In the genomic region with DNA sequence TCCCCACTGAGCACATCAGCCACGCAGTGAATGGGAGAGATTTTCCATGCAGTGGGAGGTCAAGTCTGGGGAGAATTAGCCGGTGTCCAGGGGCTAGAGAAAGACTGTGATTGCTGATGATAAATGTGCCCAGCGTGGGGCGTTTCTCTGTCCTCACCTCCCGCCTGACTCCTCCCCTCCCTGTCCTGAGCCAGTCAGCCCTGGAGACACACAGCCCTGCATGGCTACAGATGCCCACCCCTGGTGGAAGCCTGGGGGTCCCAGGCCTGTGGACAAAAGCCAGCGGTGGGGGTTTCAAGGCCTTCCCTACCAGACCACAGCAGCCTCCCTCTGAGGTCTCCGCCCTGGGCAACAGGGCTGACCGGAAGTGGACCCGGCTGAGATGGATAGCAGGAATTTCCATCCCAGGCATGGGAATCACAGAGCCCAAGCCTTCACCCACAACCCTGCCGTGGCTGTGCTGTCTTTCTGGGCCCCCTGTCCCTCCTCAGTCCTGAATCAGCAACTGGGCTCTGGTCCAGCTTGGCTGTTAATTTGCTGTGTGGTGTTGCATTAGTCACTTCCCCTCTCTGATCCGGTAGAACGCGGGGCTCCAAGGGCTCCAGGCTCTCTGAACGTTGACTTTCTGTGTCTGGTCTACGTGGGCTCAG, we compare ENCODE assay signal across 13 cellular contexts. TPM values are rescaled to one million over a fixed set of nuclear protein-coding genes. Genes with fewer than 3 reads are reported as not detected.
A peak's percentile ranks its signal among the peaks of the same experiment; 100 is the strongest.
DNase-seq lines count a peak whose midpoint lies in the region; ATAC-seq, FAIRE-seq and TF ChIP-seq lines count a peak whose summit lies in the region.
"Had no signal": no experiment of that assay in that cellular context is flagged by ENCODE, and none has a peak within 500 bp of the region (broad histone marks: within the 10 kb centered on the region; RNA-seq: fewer than 3 reads in every experiment).

No MANE protein-coding gene starts in this region.

- in situ Hi-C loops in K562 (cut with MboI) = no loop called here

- no TSS peak for BruUV-seq in K562 (replicated peaks; lab: Mats Ljungman, UMichigan)

- POLR2A ChIA-PET in K562 (lab: Yijun Ruan, JAX) = interaction anchor here (1.3 kb wide), 1 partner anchor 8 kb away, joined by 3 read pairs; no protein-coding TSS in a partner anchor

- peaks cover 16 to 19% of the 10 kb centered on the region in 2 experiments for H3K4me1 ChIP-seq in K562 (replicated peaks in 1 of 2; ENCODE audit: control insufficient read depth in 2 of 2, insufficient read depth in 2 of 2, low read length in 2 of 2)

- no peak for TF ChIP-seq POLR2A in K562 (conservative IDR thresholded peaks at IDR 0.05)

- CTCF ChIA-PET in K562 (lab: Yijun Ruan, JAX; ENCODE audit: low intra/inter-chr PET ratio) = interaction anchor here (0.7 kb wide), 1 partner anchor 13 kb away, joined by 3 read pairs; no protein-coding TSS in a partner anchor

- H3K9me1 ChIP-seq in K562 (ENCODE audit: control insufficient read depth, insufficient read depth, low read length) = no peaks in the 10 kb centered on the region

- 35% methylated on average over 15 of the region's 15 CpGs for WGBS in K562 (ENCODE audit: insufficient coverage, low coverage, missing lambda C conversion rate)

- H3K27ac ChIP-seq in K562 (ENCODE audit: extremely low read depth, low read depth, low read length) = no peak overlapping the region
- peak overlapping the region; percentile 12 for H3K27ac ChIP-seq in layer of hippocampus (ENCODE audit: low read depth, low read length)

- intact Hi-C loops in K562 (cut with micrococcal nuclease) = no loop called here

- TF ChIP-seq CTCF in K562 (IDR thresholded peaks at IDR 0.05 in 2 of 3, conservative IDR thresholded peaks at IDR 0.05 in 1 of 3; ENCODE audit: insufficient read depth in 2 of 3, low read depth in 1 of 3, low read length in 3 of 3) = no peak

- no peak overlapping the region for H2AFZ ChIP-seq in K562 (ENCODE audit: low read depth, low read length)

- no peak for TF ChIP-seq RAD21 in K562 (CRISPR knock-in tag; conservative IDR thresholded peaks at IDR 0.05 in 1 of 2, IDR thresholded peaks at IDR 0.05 in 1 of 2)

- no peak overlapping the region for H3K4me2 ChIP-seq in K562 (ENCODE audit: insufficient read depth, low read length)

- FAIRE-seq in K562 (lab: Jason Lieb, UNC) = no peak

- peaks cover 8% of the 10 kb centered on the region; the same call in 1 of the 2 replicates for H4K20me1 ChIP-seq in K562 (replicated peaks; ENCODE audit: control insufficient read depth, insufficient read depth, low read length)

- no peaks in the 10 kb centered on the region for H3K9me3 ChIP-seq in K562 (replicated peaks; ENCODE audit: control insufficient read depth, insufficient read depth, low read depth, low read length)
- H3K9me3 ChIP-seq: HAP-1 had no signal

- TF ChIP-seq EP300 in K562 (IDR thresholded peaks at IDR 0.05; ENCODE audit: low read length) = no peak

- H3K4me3 ChIP-seq in K562 = no peak overlapping the region
- H3K4me3 ChIP-seq: HAP-1 had no signal

- ATAC-seq in K562 (no peak), HG02884 (IDR thresholded peaks at IDR 0.05; ENCODE audit: unreplicated experiment) (no peak)
- ATAC-seq: CD8-positive, alpha-beta T cell; naive thymus-derived CD8-positive, alpha-beta T cell had no signal

- no peak overlapping the region for H3K9ac ChIP-seq in K562 (ENCODE audit: insufficient read depth in 1 of 2, low read depth in 2 of 2, low read length in 2 of 2)

- H3K36me3 ChIP-seq in K562 (ENCODE audit: control insufficient read depth, insufficient read depth, low read length) = no peaks in the 10 kb centered on the region
- H3K36me3 ChIP-seq: HAP-1 had no signal

- DNase-seq in AG20443 (ENCODE audit: low spot score) (peak; percentile 71), HT1080 (ENCODE audit: low read depth) (peak; percentile 77), K562 (ENCODE audit: extremely low read depth in 1 of 4, low spot score in 3 of 4) (no peak), NCI-H1694 (lab: John Stamatoyannopoulos, UW) (no peak), NCI-H82 treated with DMSO at 0.1 percent for 48 hours (lab: John Stamatoyannopoulos, UW; ENCODE audit: unreplicated experiment) (no peak), DMS 273 treated with DMSO at 0.1 percent for 48 hours (lab: John Stamatoyannopoulos, UW) (no peak)
- DNase-seq: activated CD4-positive, alpha-beta T cell treated with anti-CD3 and anti-CD28 coated beads for 1 hour; CD8-positive, alpha-beta T cell; Karpas-422; naive thymus-derived CD8-positive, alpha-beta T cell had no signal

- no peaks in the 10 kb centered on the region for H3K79me2 ChIP-seq in K562 (ENCODE audit: control insufficient read depth, insufficient read depth, low read length)

- H3K27me3 ChIP-seq in K562 (ENCODE audit: control insufficient read depth in 2 of 2, insufficient read depth in 2 of 2, low read length in 2 of 2) = peaks cover 0 to 5% of the 10 kb centered on the region in 2 experiments; a peak in 3 of 5 replicates
- no peaks in the 10 kb centered on the region for H3K27me3 ChIP-seq in layer of hippocampus (ENCODE audit: control insufficient read depth, insufficient read depth, low read length)

TF ChIP-seq in K562, 482 proteins besides CTCF, POLR2A, EP300 and RAD21 (continues in another document):
- no peak for TF ChIP-seq KDM4B (IDR thresholded peaks at IDR 0.05; ENCODE audit: borderline replicate concordance in 2 of 2, low read depth in 1 of 2)
- peak; percentile 45; the same call in 1 of the 2 replicates for TF ChIP-seq SMARCA5 (IDR thresholded peaks at IDR 0.05)
- TF ChIP-seq FOXK1 (CRISPR knock-in tag; IDR thresholded peaks at IDR 0.05; ENCODE audit: borderline replicate concordance) = no peak
- 0 out of 2 replicates have a peak, but pooled peaks have one; percentile 38 for TF ChIP-seq CBX1 (IDR thresholded peaks at IDR 0.05; ENCODE audit: low read depth)
- no peak for TF ChIP-seq SLC30A9 (CRISPR knock-in tag; IDR thresholded peaks at IDR 0.05)
- TF ChIP-seq KLF10 (CRISPR knock-in tag; IDR thresholded peaks at IDR 0.05) = no peak
- no peak for TF ChIP-seq TFAM (CRISPR knock-in tag; conservative IDR thresholded peaks at IDR 0.05)
- TF ChIP-seq YY1 (IDR thresholded peaks at IDR 0.05; ENCODE audit: borderline replicate concordance in 1 of 3, control insufficient read depth in 1 of 3, extremely low read depth in 1 of 3, insufficient read depth in 3 of 3, insufficient read length in 1 of 3, insufficient replicate concordance in 2 of 3, low read depth in 1 of 3, low read length in 2 of 3) = no peak
- no peak for TF ChIP-seq RBM17 (IDR thresholded peaks at IDR 0.05; ENCODE audit: borderline replicate concordance, low read depth, low read length)
- TF ChIP-seq ZKSCAN1 (IDR thresholded peaks at IDR 0.05; ENCODE audit: low read depth, low read length) = no peak

RNA-seq across cellular contexts. Expression of a gene that starts 46.8 kb away (rescaled TPM):
- 1.4 and 1.6 TPM in 2 replicates for total RNA-seq in HT1080 (2014; rRNA removed; shearing (Covaris generic))
- polyA plus RNA-seq in HT1080 (2015; cell fraction: cytosol; rRNA removed) = 2.2 and 2.8 TPM in 2 replicates
- polyA plus RNA-seq in HT1080 (2015; cell fraction: nucleus; rRNA removed) = 1.7 and 1.8 TPM in 2 replicates
- 5.7 and 14.0 TPM in 2 replicates for total RNA-seq in K562 (2011; cell fraction: chromatin; rRNA removed; ENCODE audit: low replicate concordance)
- 13.4 and 15.0 TPM in 2 replicates for total RNA-seq in K562 (2011; cell fraction: nucleolus; rRNA removed)
- total RNA-seq in K562 (2011; cell fraction: nucleoplasm; rRNA removed) = 11.0 and 15.7 TPM in 2 replicates
- 2.1 and 4.5 TPM in 2 replicates for total RNA-seq in K562 (2014; rRNA removed)
- total RNA-seq in K562 (2014; rRNA removed; fragmentation: Illumina TruSeq; extraction: Trizol) = 2.8 TPM in 2 replicates
- total RNA-seq in K562 (2015; rRNA removed; fragmentation: Illumina TruSeq; extraction: Trizol) = 3.2 and 3.6 TPM in 2 replicates
- 8.2 and 8.5 TPM in 2 replicates for total RNA-seq in K562 (2021)
- 4.1 and 7.1 TPM in 2 replicates for polyA plus RNA-seq in K562 (2011; rRNA removed)
- 7.9 and 15.0 TPM in 2 replicates for polyA plus RNA-seq in K562 (2011; cell fraction: cytosol; rRNA removed)
- polyA plus RNA-seq in K562 (2011; cell fraction: nucleus; rRNA removed) = 5.0 and 7.3 TPM in 2 replicates
- polyA plus RNA-seq in K562 (2012) = 8.2 and 10.4 TPM in 2 replicates
- 10.5 and 10.7 TPM in 2 replicates for polyA plus RNA-seq in K562 (2014; fragmentation: Illumina TruSeq; extraction: Trizol)
- 10 to 100 TPM in 1 of 2 experiments, 1 to 10 TPM in 1; 6.3 to 10.3 TPM for polyA plus RNA-seq in K562 (2014; fragmentation: Nextera tagmentation; extraction: Ambion mirVana)
- 4.5 and 4.6 TPM in 2 replicates for polyA plus RNA-seq in K562 (2014; rRNA removed)
- polyA minus RNA-seq in K562 (2011; rRNA and poly(A)+ RNA removed) = 5.9 and 6.1 TPM in 2 replicates
- polyA minus RNA-seq in K562 (2011; cell fraction: cytosol; rRNA and poly(A)+ RNA removed) = 6.7 and 9.5 TPM in 2 replicates
- polyA minus RNA-seq in K562 (2011; cell fraction: nucleus; rRNA and poly(A)+ RNA removed) = 5.0 and 5.7 TPM in 2 replicates

RNA-seq across cellular contexts. Expression of a gene that starts 59.9 kb away (rescaled TPM):
- total RNA-seq in HT1080 (2014; rRNA removed; shearing (Covaris generic)) = 1.7 and 2.9 TPM in 2 replicates
- polyA plus RNA-seq in HT1080 (2015; cell fraction: cytosol; rRNA removed) = 2.5 and 3.5 TPM in 2 replicates
- polyA plus RNA-seq in HT1080 (2015; cell fraction: nucleus; rRNA removed) = 6.3 and 6.9 TPM in 2 replicates
- 1.5 and 4.5 TPM in 2 replicates for total RNA-seq in K562 (2011; cell fraction: chromatin; rRNA removed; ENCODE audit: low replicate concordance)
- total RNA-seq in K562 (2011; cell fraction: nucleolus; rRNA removed) = 3.7 and 5.2 TPM in 2 replicates
- 3.3 and 3.7 TPM in 2 replicates for total RNA-seq in K562 (2011; cell fraction: nucleoplasm; rRNA removed)
- total RNA-seq in K562 (2014; rRNA removed) (5.0 and 6.5 TPM in 2 replicates), K562 (2014; rRNA removed; fragmentation: Illumina TruSeq; extraction: Trizol) (1.7 and 2.1 TPM in 2 replicates), K562 (2015; rRNA removed; fragmentation: Illumina TruSeq; extraction: Trizol) (2.0 and 2.5 TPM in 2 replicates), K562 (2021) (7.6 and 8.4 TPM in 2 replicates)
- polyA plus RNA-seq in K562 (2011; rRNA removed) (1.1 and 1.9 TPM in 2 replicates), K562 (2014; fragmentation: Illumina TruSeq; extraction: Trizol) (5.4 and 7.2 TPM in 2 replicates), K562 (2014; fragmentation: Nextera tagmentation; extraction: Ambion mirVana) (under 1 TPM; 0.10 to 0.11 TPM), K562 (2014; rRNA removed) (5.7 TPM in 2 replicates)
- polyA plus RNA-seq in K562 (2011; cell fraction: cytosol; rRNA removed) = 1.7 and 2.5 TPM in 2 replicates
- polyA plus RNA-seq in K562 (2011; cell fraction: nucleus; rRNA removed) = 4.6 and 5.8 TPM in 2 replicates
- 7.0 and 71.7 TPM in 2 replicates for polyA plus RNA-seq in K562 (2012)
- polyA minus RNA-seq in K562 (2011; rRNA and poly(A)+ RNA removed) = 0.57 and 0.95 TPM in 2 replicates
- 1.2 and 1.5 TPM in 2 replicates for polyA minus RNA-seq in K562 (2011; cell fraction: cytosol; rRNA and poly(A)+ RNA removed)
- 1.1 and 1.3 TPM in 2 replicates for polyA minus RNA-seq in K562 (2011; cell fraction: nucleus; rRNA and poly(A)+ RNA removed)
- total RNA-seq: naive thymus-derived CD8-positive, alpha-beta T cell had no signal

Comparison
In these comparisons a context has a peak if more than half of its experiments do, and no peak if none do; other contexts are left out.
1. DNase-seq: peak in AG20443 (single experiment) and HT1080 (single experiment); none in K562 (0 of 4), NCI-H1694 (single experiment), NCI-H82 treated with DMSO at 0.1 percent for 48 hours (single experiment) and DMS 273 treated with DMSO at 0.1 percent for 48 hours (single experiment).